ENCODE assay signal across 15 cellular contexts in the genomic region with DNA sequence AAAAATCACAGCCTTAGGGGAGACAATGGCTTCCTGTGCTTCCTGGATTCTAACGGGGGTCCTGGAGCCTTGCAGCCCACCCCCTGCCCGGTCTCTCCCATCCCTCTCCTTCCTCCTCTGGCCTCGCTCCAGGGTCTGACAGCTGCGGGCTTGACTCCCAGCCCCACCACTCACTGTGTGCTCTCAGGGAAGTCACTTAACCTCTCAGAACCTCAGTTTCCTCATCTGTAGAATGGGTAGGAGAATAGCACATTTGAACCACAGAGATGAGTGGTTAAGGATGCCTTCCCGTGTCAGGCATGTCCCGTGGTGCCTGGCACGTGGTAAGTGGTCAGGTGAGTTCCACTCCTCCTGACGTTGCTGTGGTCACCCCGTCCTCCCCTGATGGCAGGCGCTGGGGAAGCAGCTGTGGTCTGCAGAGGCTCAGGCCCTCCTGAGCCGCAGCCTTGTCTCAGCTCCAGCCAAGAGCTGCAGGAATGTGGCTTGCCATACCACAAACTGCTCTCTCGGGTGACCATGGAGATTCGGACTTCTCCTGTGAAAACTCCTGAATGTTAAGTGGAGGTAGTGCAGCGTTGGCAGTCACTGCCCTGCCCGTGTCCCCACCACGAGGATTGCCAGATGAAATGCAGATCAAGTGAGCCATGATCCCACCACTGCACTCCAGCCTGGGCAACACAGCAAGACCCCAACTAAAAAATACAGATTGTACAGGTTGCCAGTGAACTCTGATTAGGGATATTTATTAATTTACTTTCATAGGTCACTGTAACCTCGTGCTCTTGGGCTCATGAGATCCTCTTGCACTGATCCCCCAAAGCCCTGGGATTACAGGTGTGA.
DNase-seq lines count a peak whose midpoint lies in the region; ATAC-seq and TF ChIP-seq lines count a peak whose summit lies in the region.
"Had no signal": no experiment of that assay in that cellular context is flagged by ENCODE, and none has a peak within 500 bp of the region (broad histone marks: within the 10 kb centered on the region; RNA-seq: fewer than 3 reads in every experiment).

No MANE protein-coding gene starts in this region.

- TF ChIP-seq CTCF in WTC11 (IDR thresholded peaks at IDR 0.05): no peak
- no peak for TF ChIP-seq CTCF in thyroid gland (IDR thresholded peaks at IDR 0.05)
- TF ChIP-seq CTCF in Calu3 (IDR thresholded peaks at IDR 0.05; ENCODE audit: unreplicated experiment): no peak

- peak in 1 of 2 donors; percentile 37 for TF ChIP-seq POLR2A in thyroid gland (IDR thresholded peaks at IDR 0.05)
- no peak for TF ChIP-seq POLR2A in GM18505 (IDR thresholded peaks at IDR 0.05; ENCODE audit: borderline replicate concordance, extremely low read depth, insufficient read depth, insufficient read length)

- H3K27ac ChIP-seq in thyroid gland: peak overlapping the region in 2 of 3 donors; percentile 23 to 71

- H3K27me3 Mint-ChIP-seq in WTC11 (ENCODE audit: low read depth) (no peaks in the 10 kb centered on the region), immature natural killer cell (ENCODE audit: low read depth in 3 of 3) (peaks cover 8 to 18% (median 10%) of the 10 kb centered on the region in 3 donors), Calu3 (ENCODE audit: unreplicated experiment) (peaks cover 9% of the 10 kb centered on the region)

- ATAC-seq in WTC11: no peak
- ATAC-seq in GM18505 (IDR thresholded peaks at IDR 0.05; ENCODE audit: unreplicated experiment): no peak

- intact Hi-C loops in thyroid gland (cut with DNase I): no loop called here
- intact Hi-C loops in Calu3 (cut with micrococcal nuclease; ENCODE audit: unreplicated experiment): no loop called here

- H3K4me3 ChIP-seq in thyroid gland (replicated peaks in 1 of 3): no peak overlapping the region

- H3K4me1 ChIP-seq in thyroid gland: peaks cover 3 to 32% of the 10 kb centered on the region in 2 donors
- H3K4me1 ChIP-seq: BE2C had no signal

- H3K36me3 ChIP-seq in thyroid gland: no peaks in the 10 kb centered on the region
- H3K36me3 ChIP-seq: BE2C had no signal

- 53 to 69% methylated on average over 10 to 17 of the region's 17 CpGs for WGBS in thyroid gland, 2 donors

- H3K36me3 Mint-ChIP-seq in WTC11: 0 out of 2 replicates have a peak, but pooled peaks cover 5% of the 10 kb centered on the region
- H3K36me3 Mint-ChIP-seq in immature natural killer cell: no peaks in the 10 kb centered on the region
- H3K36me3 Mint-ChIP-seq in Calu3 (ENCODE audit: insufficient read depth, unreplicated experiment): peaks cover 6% of the 10 kb centered on the region
- H3K36me3 Mint-ChIP-seq: CD4-positive, alpha-beta memory T cell; IgD-negative memory B cell had no signal

- CTCF ChIA-PET in WTC11 (lab: Charles Lee) (interaction anchor here (1.0 to 1.3 kb wide), 5 partner anchors 12 to 247 kb away, joined by 3 to 12 read pairs (median 3); no protein-coding TSS in a partner anchor), Calu3 (lab: Charles Lee) (interaction anchor here (1.0 kb wide), 2 partner anchors 108 to 391 kb away, joined by 3 to 8 read pairs; a partner anchor contains a TSS)

- POLR2A ChIA-PET in WTC11 (lab: Charles Lee): no interaction called here

- H3K27ac Mint-ChIP-seq in WTC11 (no peak overlapping the region), immature natural killer cell (peak overlapping the region in 1 of 6 donors; percentile 53), Calu3 (ENCODE audit: unreplicated experiment) (no peak overlapping the region)
- H3K27ac Mint-ChIP-seq: CD4-positive, alpha-beta memory T cell; IgD-negative memory B cell had no signal

- BruUV-seq in Calu3 (replicated peaks; lab: Mats Ljungman, UMichigan): no TSS peak

- no peaks in the 10 kb centered on the region for H3K9me3 ChIP-seq in thyroid gland
- H3K9me3 ChIP-seq: BE2C had no signal

- H3K4me1 Mint-ChIP-seq in WTC11 (no peaks in the 10 kb centered on the region), immature natural killer cell (peaks cover 15 to 18% of the 10 kb centered on the region in 2 donors), Calu3 (ENCODE audit: low read depth, unreplicated experiment) (peaks cover 15% of the 10 kb centered on the region)

- no peak overlapping the region for H3K4me3 Mint-ChIP-seq in WTC11
- no peak overlapping the region for H3K4me3 Mint-ChIP-seq in immature natural killer cell
- H3K4me3 Mint-ChIP-seq in Calu3 (ENCODE audit: low read depth, unreplicated experiment): no peak overlapping the region
- H3K4me3 Mint-ChIP-seq: CD4-positive, alpha-beta memory T cell; IgD-negative memory B cell had no signal

- DNase-seq in HT1080 (ENCODE audit: low read depth) (peak; percentile 34), WTC11 (ENCODE audit: low spot score) (no peak), immature natural killer cell (peak; percentile 4 to 25 (median 21)), thyroid gland (peak; percentile 76 to 88), C1 segment of cervical spinal cord (lab: John Stamatoyannopoulos, UW) (no peak), Calu3 (no peak), ecto neural progenitor cell (ENCODE audit: low spot score) (no peak)
- DNase-seq: CD4-positive, alpha-beta memory T cell; DMS79; GOT3; NCI-H1417 treated with DMSO at 0.1 percent for 48 hours; NK-92 treated with Interleukin-12 subunit alpha and Interleukin-12 subunit beta, amount 100 ng/mL, for 24 hours had no signal

- peaks cover 10% of the 10 kb centered on the region for H3K9me3 Mint-ChIP-seq in WTC11
- H3K9me3 Mint-ChIP-seq in immature natural killer cell: no peaks in the 10 kb centered on the region
- H3K9me3 Mint-ChIP-seq in Calu3 (ENCODE audit: low read depth, unreplicated experiment): no peaks in the 10 kb centered on the region

- H3K27me3 ChIP-seq in thyroid gland: no peaks in the 10 kb centered on the region
- H3K27me3 ChIP-seq: BE2C had no signal

TF ChIP-seq in WTC11, 78 proteins besides CTCF, POLR2A, EP300 and RAD21:
- TF ChIP-seq, protein P1, sequence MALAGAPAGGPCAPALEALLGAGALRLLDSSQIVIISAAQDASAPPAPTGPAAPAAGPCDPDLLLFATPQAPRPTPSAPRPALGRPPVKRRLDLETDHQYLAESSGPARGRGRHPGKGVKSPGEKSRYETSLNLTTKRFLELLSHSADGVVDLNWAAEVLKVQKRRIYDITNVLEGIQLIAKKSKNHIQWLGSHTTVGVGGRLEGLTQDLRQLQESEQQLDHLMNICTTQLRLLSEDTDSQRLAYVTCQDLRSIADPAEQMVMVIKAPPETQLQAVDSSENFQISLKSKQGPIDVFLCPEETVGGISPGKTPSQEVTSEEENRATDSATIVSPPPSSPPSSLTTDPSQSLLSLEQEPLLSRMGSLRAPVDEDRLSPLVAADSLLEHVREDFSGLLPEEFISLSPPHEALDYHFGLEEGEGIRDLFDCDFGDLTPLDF (CRISPR knock-in tag; IDR thresholded peaks at IDR 0.05): no peak
- TF ChIP-seq ZNF121 (CRISPR knock-in tag; IDR thresholded peaks at IDR 0.05): peak; percentile 86

Comparison
In these comparisons a context has a peak if more than half of its experiments do, and no peak if none do; other contexts are left out.
1. DNase-seq: peak in HT1080 (single experiment), immature natural killer cell (3 of 3) and thyroid gland (2 of 2); none in WTC11 (single experiment), C1 segment of cervical spinal cord (0 of 14), Calu3 (single experiment) and ecto neural progenitor cell (single experiment).